1 cellular context compared by ENCODE assay signal in the genomic region with DNA sequence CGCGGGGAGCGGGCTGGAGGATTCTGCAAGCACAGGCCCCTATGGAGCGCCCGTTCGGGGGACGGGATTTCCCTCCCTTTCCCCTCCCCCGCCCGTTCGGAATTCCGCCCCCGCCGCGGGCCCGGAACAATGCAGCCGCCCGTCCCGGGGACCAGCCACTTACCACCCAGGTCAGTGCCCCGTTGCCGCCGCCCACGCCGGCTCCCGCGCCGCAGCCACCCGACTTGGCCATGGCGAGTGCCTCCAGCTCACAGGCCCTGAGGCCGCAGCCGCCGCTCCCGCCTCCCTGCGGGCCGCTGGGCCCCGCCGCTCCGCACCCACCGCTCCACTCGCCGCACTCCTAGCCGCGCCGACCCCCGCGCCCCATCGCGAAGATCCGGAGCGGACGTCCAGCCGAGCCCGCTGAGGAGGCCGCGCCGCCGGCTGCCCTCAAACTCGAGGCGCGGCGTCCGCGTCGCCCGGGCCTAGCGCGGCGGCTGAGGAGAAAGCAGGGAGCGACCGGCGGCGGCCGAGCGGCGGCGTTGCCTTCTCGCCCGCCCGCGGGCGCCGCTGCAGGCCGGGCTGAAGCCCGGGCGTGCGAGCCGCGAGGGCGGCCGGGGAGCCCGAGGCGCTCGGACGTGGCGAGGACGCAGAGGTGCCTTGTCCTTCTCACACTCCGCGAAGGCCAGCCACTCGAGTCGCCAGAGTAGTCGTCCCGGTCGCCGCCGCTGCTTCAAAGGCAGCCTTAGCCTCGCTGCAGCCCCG.
TF ChIP-seq lines count a peak whose summit lies in the region.

No MANE protein-coding gene starts in this region.

TF ChIP-seq in H1, 55 proteins besides CTCF, POLR2A, EP300 and RAD21:
- peak; percentile 35 for TF ChIP-seq KDM4A (IDR thresholded peaks at IDR 0.05; ENCODE audit: low read depth, low read length, severe bottlenecking)
- TF ChIP-seq SP4 (IDR thresholded peaks at IDR 0.05; ENCODE audit: low read length), result no peak
- TF ChIP-seq CREB1 (IDR thresholded peaks at IDR 0.05), result no peak
- TF ChIP-seq BACH1 (IDR thresholded peaks at IDR 0.05; ENCODE audit: low read length), result 0 out of 2 replicates have a peak, but pooled peaks have one; percentile 9
- TF ChIP-seq ASH2L (IDR thresholded peaks at IDR 0.05; ENCODE audit: low read length), result peak; percentile 85
- no peak for TF ChIP-seq RFX5 (IDR thresholded peaks at IDR 0.05; ENCODE audit: borderline replicate concordance, low read depth, low read length)
- no peak for TF ChIP-seq NRF1 (IDR thresholded peaks at IDR 0.05; ENCODE audit: low read depth, low read length)
- no peak for TF ChIP-seq ATF3 (IDR thresholded peaks at IDR 0.05; ENCODE audit: insufficient read depth, low read depth, low read length)
- peak; percentile 52; the same call in 1 of the 2 replicates for TF ChIP-seq CHD1 (IDR thresholded peaks at IDR 0.05; ENCODE audit: low read depth, low read length)
- TF ChIP-seq HDAC6 (IDR thresholded peaks at IDR 0.05; ENCODE audit: low read depth, low read length), result no peak
- peak; percentile 77 for TF ChIP-seq PHF8 (conservative IDR thresholded peaks at IDR 0.05; ENCODE audit: low read depth, low read length)
- peak; percentile 91; the same call in 1 of the 2 replicates for TF ChIP-seq RBBP5 (IDR thresholded peaks at IDR 0.05; ENCODE audit: borderline replicate concordance, low read depth, low read length)
- 0 out of 2 replicates have a peak, but pooled peaks have one; percentile 44 for TF ChIP-seq POLR2AphosphoS5 (IDR thresholded peaks at IDR 0.05; ENCODE audit: low read depth, low read length)
- peak; percentile 43; the same call in 1 of the 2 replicates for TF ChIP-seq TBP (IDR thresholded peaks at IDR 0.05; ENCODE audit: low read depth, low read length)
- TF ChIP-seq EGR1 (IDR thresholded peaks at IDR 0.05; ENCODE audit: borderline replicate concordance, low read depth, low read length), result 0 out of 2 replicates have a peak, but pooled peaks have one; percentile 42
- no peak for TF ChIP-seq RNF2 (IDR thresholded peaks at IDR 0.05; ENCODE audit: borderline replicate concordance, low read depth, low read length, missing control alignments, poor library complexity, severe bottlenecking)
- TF ChIP-seq SIN3A (conservative IDR thresholded peaks at IDR 0.05 in 1 of 2, IDR thresholded peaks at IDR 0.05 in 1 of 2; ENCODE audit: low read depth in 1 of 2, low read length in 2 of 2), result peak in 1 of 2 experiments; percentile 30; a peak in 1 of 4 replicates
- TF ChIP-seq, protein P1, sequence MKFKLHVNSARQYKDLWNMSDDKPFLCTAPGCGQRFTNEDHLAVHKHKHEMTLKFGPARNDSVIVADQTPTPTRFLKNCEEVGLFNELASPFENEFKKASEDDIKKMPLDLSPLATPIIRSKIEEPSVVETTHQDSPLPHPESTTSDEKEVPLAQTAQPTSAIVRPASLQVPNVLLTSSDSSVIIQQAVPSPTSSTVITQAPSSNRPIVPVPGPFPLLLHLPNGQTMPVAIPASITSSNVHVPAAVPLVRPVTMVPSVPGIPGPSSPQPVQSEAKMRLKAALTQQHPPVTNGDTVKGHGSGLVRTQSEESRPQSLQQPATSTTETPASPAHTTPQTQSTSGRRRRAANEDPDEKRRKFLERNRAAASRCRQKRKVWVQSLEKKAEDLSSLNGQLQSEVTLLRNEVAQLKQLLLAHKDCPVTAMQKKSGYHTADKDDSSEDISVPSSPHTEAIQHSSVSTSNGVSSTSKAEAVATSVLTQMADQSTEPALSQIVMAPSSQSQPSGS (IDR thresholded peaks at IDR 0.05; ENCODE audit: low read length), result no peak
- no peak for TF ChIP-seq SIX5 (IDR thresholded peaks at IDR 0.05; ENCODE audit: low read depth, low read length)
- peak; percentile 71 for TF ChIP-seq TAF1 (IDR thresholded peaks at IDR 0.05; ENCODE audit: low read depth, low read length)
- no peak for TF ChIP-seq GTF2F1 (IDR thresholded peaks at IDR 0.05; ENCODE audit: borderline replicate concordance, low read depth, low read length)
